Comparison of ENCODE assay signal across 28 cellular contexts in genomic region chr1:12245733-12246132, GRCh38.
"Had no signal": no experiment of that assay in that cellular context is flagged by ENCODE, and none has a peak within 500 bp of the region (broad histone marks: within the 10 kb centered on the region; RNA-seq: fewer than 3 reads in every experiment).

No MANE protein-coding gene starts in this region.

- DNase-seq: activated CD4-positive, alpha-beta T cell treated with anti-CD3 and anti-CD28 coated beads for 48 hours; activated CD4-positive, alpha-beta T cell treated with anti-CD3 and anti-CD28 coated beads, Interleukin-2, amount 50 U/mL, for 48 hours; activated CD8-positive, alpha-beta memory T cell treated with anti-CD3 and anti-CD28 coated beads for 24 hours; activated effector memory CD4-positive, alpha-beta T cell treated with anti-CD3 and anti-CD28 coated beads, Interleukin-2, amount 50 U/mL, for 16 hours; activated naive CD4-positive, alpha-beta T cell treated with anti-CD3 and anti-CD28 coated beads for 36 hours; activated naive CD8-positive, alpha-beta T cell treated with anti-CD3 and anti-CD28 coated beads for 36 hours; activated T-cell treated with anti-CD3 and anti-CD28 coated beads, Interleukin-2, amount 50 U/mL, for 1 hour; caudate nucleus; endodermal cell; foreskin keratinocyte; heart right ventricle; left lung; ovary; stimulated activated CD4-positive, alpha-beta T cell treated with anti-CD3 and anti-CD28 coated beads, Interleukin-4, amount 100 ng/mL, for 4 hours; stimulated activated CD8-positive, alpha-beta memory T cell treated with anti-CD3 and anti-CD28 coated beads, Interleukin-4, amount 100 ng/mL, for 48 hours; stimulated activated naive CD4-positive, alpha-beta T cell; SW 1271; T-helper 9 cell had no signal

- H3K27ac Mint-ChIP-seq: activated naive CD4-positive, alpha-beta T cell treated with anti-CD3 and anti-CD28 coated beads for 36 hours; activated naive CD8-positive, alpha-beta T cell treated with anti-CD3 and anti-CD28 coated beads for 36 hours; activated T-helper 1 cell treated with anti-CD3 and anti-CD28 coated beads, Interleukin-12 subunit alpha, Interleukin-12 subunit beta, Interleukin-2, Interleukin-4 antibody, amounts not matched to agents 30 ng/mL and 10 ng/mL and 1 ng/mL, durations not matched to agents 14 hours and 24 hours and 36 hours; endodermal cell; progenitor cell of endocrine pancreas; T-helper 1 cell treated with Interleukin-12 subunit alpha and Interleukin-12 subunit beta and Interleukin-4 antibody, amounts not matched to agents 30 μg/mL and 1 μg/mL, for 36 hours had no signal

- H3K4me3 ChIP-seq: heart right ventricle, left lung, lung, ovary, skin epidermis, tibial nerve had no signal

- H3K27me3 Mint-ChIP-seq: activated naive CD8-positive, alpha-beta T cell treated with anti-CD3 and anti-CD28 coated beads for 36 hours; progenitor cell of endocrine pancreas had no signal

- H3K27me3 ChIP-seq: foreskin keratinocyte, heart right ventricle, left lung, ovary, tibial nerve had no signal

- H3K27ac ChIP-seq: foreskin keratinocyte, left lung, ovary, tibial nerve had no signal

- H3K36me3 ChIP-seq: ovary had no signal

- H3K4me1 Mint-ChIP-seq: nephron had no signal

- ATAC-seq: activated CD4-positive, CD25-positive, alpha-beta regulatory T cell treated with anti-CD3 and anti-CD28 coated beads, Interleukin-2, amount 50 U/mL, for 24 hours; esophagus mucosa; foreskin keratinocyte; left lung; sciatic nerve had no signal

- H3K9me3 ChIP-seq: heart right ventricle, left lung, ovary, tibial nerve had no signal

- H3K9me3 Mint-ChIP-seq: activated naive CD4-positive, alpha-beta T cell treated with anti-CD3 and anti-CD28 coated beads for 36 hours; activated naive CD8-positive, alpha-beta T cell treated with anti-CD3 and anti-CD28 coated beads for 36 hours; activated T-helper 1 cell treated with anti-CD3 and anti-CD28 coated beads, Interleukin-12 subunit alpha, Interleukin-12 subunit beta, Interleukin-2, Interleukin-4 antibody, amounts not matched to agents 30 ng/mL and 10 ng/mL and 1 ng/mL, durations not matched to agents 14 hours and 24 hours and 36 hours; endodermal cell; nephron; T-helper 1 cell treated with Interleukin-12 subunit alpha and Interleukin-12 subunit beta and Interleukin-4 antibody, amounts not matched to agents 30 μg/mL and 1 μg/mL, for 36 hours had no signal

- H3K4me1 ChIP-seq: foreskin keratinocyte, heart right ventricle, tibial nerve had no signal

- H3K4me3 Mint-ChIP-seq: activated naive CD4-positive, alpha-beta T cell treated with anti-CD3 and anti-CD28 coated beads for 36 hours; activated naive CD8-positive, alpha-beta T cell treated with anti-CD3 and anti-CD28 coated beads for 36 hours; activated T-helper 1 cell treated with anti-CD3 and anti-CD28 coated beads, Interleukin-12 subunit alpha, Interleukin-12 subunit beta, Interleukin-2, Interleukin-4 antibody, amounts not matched to agents 30 ng/mL and 10 ng/mL and 1 ng/mL, durations not matched to agents 14 hours and 24 hours and 36 hours; endodermal cell; nephron; T-helper 1 cell treated with Interleukin-12 subunit alpha and Interleukin-12 subunit beta and Interleukin-4 antibody, amounts not matched to agents 30 μg/mL and 1 μg/mL, for 36 hours had no signal
